Comparison of ENCODE assay signal across 12 cellular contexts in genomic region chr21:34794686-34795085, GRCh38.
DNase-seq lines count a peak whose midpoint lies in the region; ATAC-seq, FAIRE-seq and TF ChIP-seq lines count a peak whose summit lies in the region.
"Had no signal": no experiment of that assay in that cellular context is flagged by ENCODE, and none has a peak within 500 bp of the region (broad histone marks: within the 10 kb centered on the region; RNA-seq: fewer than 3 reads in every experiment).

No MANE protein-coding gene starts in this region.

- TF ChIP-seq CTCF in A549 (IDR thresholded peaks at IDR 0.05) (no peak), PC-9 (conservative IDR thresholded peaks at IDR 0.05) (no peak), keratinocyte (optimal IDR thresholded peaks at IDR 0.05 in 1 of 3, IDR thresholded peaks at IDR 0.05 in 1 of 3, conservative IDR thresholded peaks at IDR 0.05 in 1 of 3; ENCODE audit: extremely low read depth in 1 of 3, insufficient read depth in 2 of 3, low read length in 3 of 3) (no peak)

- H3K14ac ChIP-seq in trophoblast cell (ENCODE audit: low read length), result no peak overlapping the region

- H3K27ac ChIP-seq in A549 (peak overlapping the region; percentile 77 to 85), PC-9 (peak overlapping the region; percentile 77), keratinocyte (ENCODE audit: control insufficient read depth, insufficient read depth, low read length) (peak overlapping the region; percentile 90), trophoblast cell (ENCODE audit: low read depth, low read length) (no peak overlapping the region)

- TF ChIP-seq POLR2A in A549 (IDR thresholded peaks at IDR 0.05; ENCODE audit: low read length), result no peak

- BruUV-seq in PC-9 (replicated peaks; lab: Mats Ljungman, UMichigan), result no TSS peak

- H4K12ac ChIP-seq in trophoblast cell (ENCODE audit: low read depth, low read length), result no peak overlapping the region

- H3K18ac ChIP-seq in trophoblast cell (ENCODE audit: low read length), result peak overlapping the region; percentile 71

- CTCF ChIA-PET in A549 (lab: Yijun Ruan, JAX), result interaction anchor here (1.2 to 2.3 kb wide), 5 partner anchors 10 to 92 kb away, joined by 4 to 12 read pairs (median 6); no protein-coding TSS in a partner anchor
- CTCF ChIA-PET in PC-9 (lab: Charles Lee), result interaction anchor here (0.6 to 0.9 kb wide), 2 partner anchors 70 to 1036 kb away, joined by 3 read pairs; no protein-coding TSS in a partner anchor

- 80% methylated on average over 4 of the region's 7 CpGs for WGBS in A549 (ENCODE audit: missing lambda C conversion rate)
- no CpG with 5 or more reads among the region's 7 CpGs for WGBS in trophoblast cell (ENCODE audit: extremely low coverage, insufficient coverage, insufficient read length)

- H2AK5ac ChIP-seq in trophoblast cell (ENCODE audit: low read length), result peak overlapping the region; percentile 69

- peak overlapping the region; percentile 28 for H4K91ac ChIP-seq in trophoblast cell (ENCODE audit: low read depth, low read length)

- intact Hi-C loops in PC-9 (cut with micrococcal nuclease; ENCODE audit: unreplicated experiment), result no loop called here

- no peak for TF ChIP-seq RAD21 in A549 (conservative IDR thresholded peaks at IDR 0.05 in 1 of 2, IDR thresholded peaks at IDR 0.05 in 1 of 2)

- H3K9me2 ChIP-seq in PC-9 (ENCODE audit: insufficient read depth), result no peaks in the 10 kb centered on the region

- no peak overlapping the region for H2AFZ ChIP-seq in PC-9
- H2AFZ ChIP-seq in keratinocyte (ENCODE audit: control insufficient read depth, low read length), result no peak overlapping the region
- no peak overlapping the region for H2AFZ ChIP-seq in trophoblast cell (ENCODE audit: insufficient read depth, low read length, poor library complexity)

- peak overlapping the region; percentile 51 for H3K4me2 ChIP-seq in A549
- H3K4me2 ChIP-seq in PC-9, result no peak overlapping the region
- H3K4me2 ChIP-seq in keratinocyte (ENCODE audit: control insufficient read depth, extremely low read depth, insufficient read depth, low read depth, low read length), result no peak overlapping the region
- no peak overlapping the region for H3K4me2 ChIP-seq in trophoblast cell (ENCODE audit: low read length)

- POLR2A ChIA-PET in A549 (lab: Yijun Ruan, JAX), result interaction anchor here (1.8 to 3.6 kb wide), 2 partner anchors 13 to 94 kb away, joined by 8 to 14 read pairs; no protein-coding TSS in a partner anchor
- POLR2A ChIA-PET in PC-9 (lab: Charles Lee; ENCODE audit: unreplicated experiment), result interaction anchor here (0.6 kb wide), 1 partner anchor 462 kb away, joined by 6 read pairs; no protein-coding TSS in a partner anchor

- H2BK120ac ChIP-seq in trophoblast cell (ENCODE audit: insufficient read depth, low read length, poor library complexity), result peak overlapping the region; percentile 68

- no peak overlapping the region for H2BK5ac ChIP-seq in trophoblast cell (ENCODE audit: low read depth, low read length, poor library complexity)

- H3K9me3 ChIP-seq in A549 (no peaks in the 10 kb centered on the region), PC-9 (ENCODE audit: insufficient read depth, low read depth) (no peaks in the 10 kb centered on the region), keratinocyte (ENCODE audit: control insufficient read depth, low read depth, low read length) (no peaks in the 10 kb centered on the region), trophoblast cell (ENCODE audit: insufficient read depth, low read depth, low read length) (peaks cover 2% of the 10 kb centered on the region)
- H3K9me3 ChIP-seq: spleen had no signal

- ATAC-seq in A549 (peak in 1 of 2 experiments; percentile 24; a peak in 1 of 6 replicates), GM19395 (IDR thresholded peaks at IDR 0.05; ENCODE audit: unreplicated experiment) (no peak), HG03025 (IDR thresholded peaks at IDR 0.05; ENCODE audit: low FRiP score, unreplicated experiment) (no peak)

- H4K20me1 ChIP-seq in PC-9 (ENCODE audit: insufficient read depth) (no peaks in the 10 kb centered on the region), keratinocyte (ENCODE audit: control insufficient read depth, extremely low read depth, insufficient read depth, low read length) (no peaks in the 10 kb centered on the region)

- no peak for DNase-seq in A549 (ENCODE audit: low read depth in 1 of 2, low spot score in 1 of 2)
- no peak for DNase-seq in PC-9
- no peak for DNase-seq in keratinocyte (ENCODE audit: low read depth, low spot score)
- no peak for DNase-seq in trophoblast cell
- DNase-seq in anterior cingulate cortex (lab: John Stamatoyannopoulos, UW), result no peak
- no peak for DNase-seq in GM19240 (ENCODE audit: insufficient read length, low spot score)
- DNase-seq: activated CD4-positive, alpha-beta T cell treated with anti-CD3 and anti-CD28 coated beads, Interleukin-2, amount 50 U/mL, for 4 hours; erythroblast; H9; spleen had no signal

- peaks cover 38% of the 10 kb centered on the region for H3K36me3 ChIP-seq in PC-9 (ENCODE audit: low read depth)
- peaks cover 20 to 59% of the 10 kb centered on the region in 2 experiments for H3K36me3 ChIP-seq in keratinocyte (ENCODE audit: control insufficient read depth in 2 of 2, extremely low read depth in 1 of 2, insufficient read depth in 2 of 2, low read length in 2 of 2)
- peaks cover 18 to 31% of the 10 kb centered on the region in 2 experiments for H3K36me3 ChIP-seq in trophoblast cell (ENCODE audit: control insufficient read depth in 1 of 2, insufficient read depth in 2 of 2, low read length in 2 of 2)

- TF ChIP-seq EP300 in A549 (IDR thresholded peaks at IDR 0.05), result no peak

- H3F3A ChIP-seq in PC-9 (ENCODE audit: insufficient read depth, low read depth), result peaks cover 38% of the 10 kb centered on the region

- H3K79me1 ChIP-seq in trophoblast cell (ENCODE audit: low read length), result peaks cover 14% of the 10 kb centered on the region

- H3K79me2 ChIP-seq in PC-9 (ENCODE audit: low read depth) (0 out of 2 replicates have a peak, but pooled peaks cover 10% of the 10 kb centered on the region), keratinocyte (ENCODE audit: control insufficient read depth, insufficient read depth, low read length) (peaks cover 4% of the 10 kb centered on the region), trophoblast cell (ENCODE audit: control insufficient read depth, insufficient read depth, low read length, poor library complexity) (no peaks in the 10 kb centered on the region)

- H3K4me3 ChIP-seq in A549 (no peak overlapping the region), PC-9 (no peak overlapping the region), keratinocyte (ENCODE audit: control insufficient read depth in 2 of 3, extremely low read depth in 1 of 3, insufficient read depth in 2 of 3, low read depth in 1 of 3, low read length in 3 of 3) (no peak overlapping the region), trophoblast cell (ENCODE audit: low read depth, low read length) (no peak overlapping the region)
- H3K4me3 ChIP-seq: spleen had no signal

- H3K4me1 ChIP-seq in A549, result peaks cover 71% of the 10 kb centered on the region
- peaks cover 41% of the 10 kb centered on the region for H3K4me1 ChIP-seq in PC-9 (replicated peaks; ENCODE audit: insufficient read depth)
- peaks cover 42% of the 10 kb centered on the region for H3K4me1 ChIP-seq in keratinocyte (ENCODE audit: control insufficient read depth, extremely low read depth, insufficient read depth, low read length)
- H3K4me1 ChIP-seq in trophoblast cell (ENCODE audit: control insufficient read depth in 1 of 2, insufficient read depth in 2 of 2, low read length in 2 of 2), result peaks cover 16 to 22% of the 10 kb centered on the region in 2 experiments
- H3K4me1 ChIP-seq: spleen had no signal

- FAIRE-seq in A549 (lab: Jason Lieb, UNC), result no peak
- no peak for FAIRE-seq in keratinocyte (lab: Jason Lieb, UNC)

- dilution Hi-C loops in keratinocyte (cut with MboI; ENCODE audit: extremely low pct_ligation_motif_present, low sequenced_read_pairs), result no loop called here

- H3K9ac ChIP-seq in keratinocyte (ENCODE audit: control insufficient read depth, extremely low read depth, insufficient read depth, low read length) (peak overlapping the region; percentile 56), trophoblast cell (ENCODE audit: low read length) (no peak overlapping the region)

- H3K23ac ChIP-seq in trophoblast cell (ENCODE audit: low read length), result no peak overlapping the region

- H3K9me1 ChIP-seq in keratinocyte (ENCODE audit: control insufficient read depth, extremely low read depth, insufficient read depth, low read length), result no peaks in the 10 kb centered on the region

- peak overlapping the region; percentile 17 for H4K8ac ChIP-seq in trophoblast cell (ENCODE audit: low read depth, low read length)

- H3K27me3 ChIP-seq in PC-9 (ENCODE audit: insufficient read depth, low read depth) (no peaks in the 10 kb centered on the region), keratinocyte (ENCODE audit: control insufficient read depth, extremely low read depth, insufficient read depth, low read length) (no peaks in the 10 kb centered on the region), trophoblast cell (ENCODE audit: insufficient read depth, low read length) (no peaks in the 10 kb centered on the region)
- H3K27me3 ChIP-seq: spleen had no signal

- peak overlapping the region; percentile 15 for H3K4ac ChIP-seq in trophoblast cell (ENCODE audit: low read depth, low read length)

- H2BK12ac ChIP-seq in trophoblast cell (ENCODE audit: low read length), result peak overlapping the region; percentile 79

TF ChIP-seq in A549, 52 proteins besides CTCF, POLR2A, EP300 and RAD21 (continues in another document):
- no peak for TF ChIP-seq CBX8 (IDR thresholded peaks at IDR 0.05)
- no peak for TF ChIP-seq FOSB (CRISPR knock-in tag; IDR thresholded peaks at IDR 0.05)
- no peak for TF ChIP-seq MAFK (IDR thresholded peaks at IDR 0.05; ENCODE audit: partially characterized antibody)
- no peak for TF ChIP-seq POLR2AphosphoS2 (conservative IDR thresholded peaks at IDR 0.05; ENCODE audit: low read length)
- TF ChIP-seq CEBPB (IDR thresholded peaks at IDR 0.05), result no peak
- no peak for TF ChIP-seq ZC3H11A (IDR thresholded peaks at IDR 0.05)
- TF ChIP-seq, protein P1, sequence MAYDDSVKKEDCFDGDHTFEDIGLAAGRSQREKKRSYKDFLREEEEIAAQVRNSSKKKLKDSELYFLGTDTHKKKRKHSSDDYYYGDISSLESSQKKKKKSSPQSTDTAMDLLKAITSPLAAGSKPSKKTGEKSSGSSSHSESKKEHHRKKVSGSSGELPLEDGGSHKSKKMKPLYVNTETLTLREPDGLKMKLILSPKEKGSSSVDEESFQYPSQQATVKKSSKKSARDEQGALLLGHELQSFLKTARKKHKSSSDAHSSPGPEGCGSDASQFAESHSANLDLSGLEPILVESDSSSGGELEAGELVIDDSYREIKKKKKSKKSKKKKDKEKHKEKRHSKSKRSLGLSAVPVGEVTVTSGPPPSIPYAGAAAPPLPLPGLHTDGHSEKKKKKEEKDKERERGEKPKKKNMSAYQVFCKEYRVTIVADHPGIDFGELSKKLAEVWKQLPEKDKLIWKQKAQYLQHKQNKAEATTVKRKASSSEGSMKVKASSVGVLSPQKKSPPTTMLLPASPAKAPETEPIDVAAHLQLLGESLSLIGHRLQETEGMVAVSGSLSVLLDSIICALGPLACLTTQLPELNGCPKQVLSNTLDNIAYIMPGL (CRISPR knock-in tag; IDR thresholded peaks at IDR 0.05; ENCODE audit: borderline replicate concordance), result no peak
- TF ChIP-seq KDM1A (IDR thresholded peaks at IDR 0.05; ENCODE audit: low read depth), result no peak
- no peak for TF ChIP-seq JUNB (IDR thresholded peaks at IDR 0.05)
- TF ChIP-seq RARB (CRISPR knock-in tag; IDR thresholded peaks at IDR 0.05), result no peak
